1 cellular context compared by ENCODE assay signal in genomic region chr19:47095707-47096704, GRCh38.
A peak's percentile ranks its signal among the peaks of the same experiment; 100 is the strongest.
TF ChIP-seq lines count a peak whose summit lies in the region.

No MANE protein-coding gene starts in this region.

TF ChIP-seq in HepG2, 621 proteins besides CTCF, POLR2A, EP300 and RAD21 (continued from another document and continues in another):
- no peak for TF ChIP-seq E2F1 (CRISPR knock-in tag; IDR thresholded peaks at IDR 0.05)
- TF ChIP-seq AGO1 (IDR thresholded peaks at IDR 0.05; ENCODE audit: low read depth, low read length, poor library complexity, severe bottlenecking) = no peak
- TF ChIP-seq ZFP62 (CRISPR knock-in tag; IDR thresholded peaks at IDR 0.05) = peak; percentile 53; the same call in 1 of the 2 replicates
- TF ChIP-seq ZFP36L1 (CRISPR knock-in tag; IDR thresholded peaks at IDR 0.05) = no peak
- TF ChIP-seq FLYWCH1 (CRISPR knock-in tag; IDR thresholded peaks at IDR 0.05) = no peak
- no peak for TF ChIP-seq DDIT3 (CRISPR knock-in tag; IDR thresholded peaks at IDR 0.05)
- peak; percentile 98 for TF ChIP-seq SALL1 (CRISPR knock-in tag; IDR thresholded peaks at IDR 0.05)
- no peak for TF ChIP-seq ZNF382 (CRISPR knock-in tag; IDR thresholded peaks at IDR 0.05; ENCODE audit: borderline replicate concordance)
- peak; percentile 41; the same call in 1 of the 2 replicates for TF ChIP-seq KMT2B (CRISPR knock-in tag; IDR thresholded peaks at IDR 0.05)
- TF ChIP-seq ZBTB20 (CRISPR knock-in tag; IDR thresholded peaks at IDR 0.05; ENCODE audit: borderline replicate concordance, low read depth) = peak; percentile 45; the same call in 1 of the 2 replicates
- peak; percentile 69; the same call in 1 of the 2 replicates for TF ChIP-seq ZSCAN25 (CRISPR knock-in tag; IDR thresholded peaks at IDR 0.05)
- no peak for TF ChIP-seq ZNF737 (CRISPR knock-in tag; IDR thresholded peaks at IDR 0.05; ENCODE audit: borderline replicate concordance)
- TF ChIP-seq ZMYM4 (CRISPR knock-in tag; IDR thresholded peaks at IDR 0.05) = peak; percentile 67
- no peak for TF ChIP-seq ZFP41 (CRISPR knock-in tag; IDR thresholded peaks at IDR 0.05; ENCODE audit: borderline replicate concordance)
- TF ChIP-seq PHF21A (CRISPR knock-in tag; IDR thresholded peaks at IDR 0.05) = peak; percentile 99
- TF ChIP-seq ZFP82 (CRISPR knock-in tag; IDR thresholded peaks at IDR 0.05; ENCODE audit: borderline replicate concordance) = 0 out of 2 replicates have a peak, but pooled peaks have one; percentile 68
- TF ChIP-seq ZSCAN31 (CRISPR knock-in tag; IDR thresholded peaks at IDR 0.05; ENCODE audit: low read depth) = no peak
- TF ChIP-seq CC2D1A (CRISPR knock-in tag; IDR thresholded peaks at IDR 0.05) = no peak
- TF ChIP-seq PHB2 (IDR thresholded peaks at IDR 0.05; ENCODE audit: partially characterized antibody) = no peak
- TF ChIP-seq ZKSCAN8 (CRISPR knock-in tag; IDR thresholded peaks at IDR 0.05; ENCODE audit: borderline replicate concordance) = peak; percentile 87; the same call in 1 of the 2 replicates
- peak; percentile 65; the same call in 1 of the 2 replicates for TF ChIP-seq ZNF740 (CRISPR knock-in tag; IDR thresholded peaks at IDR 0.05)
- peak; percentile 56; the same call in 1 of the 2 replicates for TF ChIP-seq AFF4 (CRISPR knock-in tag; IDR thresholded peaks at IDR 0.05)
- TF ChIP-seq ZNF10 (CRISPR knock-in tag; IDR thresholded peaks at IDR 0.05; ENCODE audit: borderline replicate concordance, low read depth) = no peak
- TF ChIP-seq HNRNPL (IDR thresholded peaks at IDR 0.05; ENCODE audit: low read depth, low read length) = peak; percentile 92
- TF ChIP-seq MYPOP (CRISPR knock-in tag; IDR thresholded peaks at IDR 0.05) = no peak
- no peak for TF ChIP-seq CENPX (CRISPR knock-in tag; IDR thresholded peaks at IDR 0.05)
- peak; percentile 65 for TF ChIP-seq TFDP2 (CRISPR knock-in tag; IDR thresholded peaks at IDR 0.05)
- TF ChIP-seq ZNF558 (CRISPR knock-in tag; IDR thresholded peaks at IDR 0.05; ENCODE audit: borderline replicate concordance) = peak; percentile 71; the same call in 1 of the 2 replicates
- TF ChIP-seq ATF3 (CRISPR knock-in tag; IDR thresholded peaks at IDR 0.05) = peak; percentile 12; the same call in 1 of the 2 replicates
- no peak for TF ChIP-seq NR3C1 (CRISPR knock-in tag; IDR thresholded peaks at IDR 0.05)
- no peak for TF ChIP-seq SCMH1 (CRISPR knock-in tag; IDR thresholded peaks at IDR 0.05; ENCODE audit: borderline replicate concordance)
- no peak for TF ChIP-seq SATB2 (CRISPR knock-in tag; IDR thresholded peaks at IDR 0.05)
- peak; percentile 29; the same call in 1 of the 2 replicates for TF ChIP-seq NFYC (CRISPR knock-in tag; IDR thresholded peaks at IDR 0.05)
- no peak for TF ChIP-seq ZNF619 (CRISPR knock-in tag; IDR thresholded peaks at IDR 0.05)
- TF ChIP-seq REST (IDR thresholded peaks at IDR 0.05; ENCODE audit: borderline replicate concordance in 1 of 2, low read depth in 1 of 2, low read length in 2 of 2) = peak in 1 of 2 experiments; percentile 50; a peak in 1 of 4 replicates
- TF ChIP-seq ZNF280B (CRISPR knock-in tag; IDR thresholded peaks at IDR 0.05; ENCODE audit: borderline replicate concordance) = 0 out of 2 replicates have a peak, but pooled peaks have one; percentile 45
- 0 out of 2 replicates have a peak, but pooled peaks have one; percentile 26 for TF ChIP-seq ZNF724P (CRISPR knock-in tag; IDR thresholded peaks at IDR 0.05; ENCODE audit: borderline replicate concordance)
- TF ChIP-seq MTF2 (CRISPR knock-in tag; IDR thresholded peaks at IDR 0.05; ENCODE audit: borderline replicate concordance) = no peak
- TF ChIP-seq PLSCR1 (CRISPR knock-in tag; IDR thresholded peaks at IDR 0.05; ENCODE audit: borderline replicate concordance) = no peak
- TF ChIP-seq ZNF33A (CRISPR knock-in tag; IDR thresholded peaks at IDR 0.05; ENCODE audit: borderline replicate concordance) = no peak
- peak; percentile 83 for TF ChIP-seq ZNF441 (CRISPR knock-in tag; IDR thresholded peaks at IDR 0.05; ENCODE audit: borderline replicate concordance)
- TF ChIP-seq NR1H2 (CRISPR knock-in tag; IDR thresholded peaks at IDR 0.05; ENCODE audit: borderline replicate concordance, low read depth) = peak; percentile 36; the same call in 1 of the 2 replicates
- no peak for TF ChIP-seq NCOA1 (CRISPR knock-in tag; IDR thresholded peaks at IDR 0.05)
- no peak for TF ChIP-seq SP2 (CRISPR knock-in tag; IDR thresholded peaks at IDR 0.05)
- TF ChIP-seq ZFP37 (CRISPR knock-in tag; IDR thresholded peaks at IDR 0.05; ENCODE audit: borderline replicate concordance) = no peak
- TF ChIP-seq ZNF570 (CRISPR knock-in tag; IDR thresholded peaks at IDR 0.05; ENCODE audit: borderline replicate concordance) = no peak
- TF ChIP-seq ZNF580 (CRISPR knock-in tag; IDR thresholded peaks at IDR 0.05; ENCODE audit: borderline replicate concordance, low read depth) = peak; percentile 77; the same call in 1 of the 2 replicates
- no peak; the same call in 1 of the 2 replicates for TF ChIP-seq ZNF44 (CRISPR knock-in tag; IDR thresholded peaks at IDR 0.05)
- TF ChIP-seq NFE2L2 (IDR thresholded peaks at IDR 0.05; ENCODE audit: low read length) = no peak
- no peak for TF ChIP-seq CERS6 (CRISPR knock-in tag; IDR thresholded peaks at IDR 0.05)
- TF ChIP-seq EHMT2 (IDR thresholded peaks at IDR 0.05; ENCODE audit: borderline replicate concordance, low read depth, low read length) = peak; percentile 40; the same call in 1 of the 2 replicates
- no peak for TF ChIP-seq NFKB2 (CRISPR knock-in tag; IDR thresholded peaks at IDR 0.05; ENCODE audit: borderline replicate concordance)
- TF ChIP-seq ZNF138 (CRISPR knock-in tag; IDR thresholded peaks at IDR 0.05; ENCODE audit: low read depth) = no peak
